8 cellular contexts compared by ENCODE assay signal in genomic region chr17:73092518-73093135, GRCh38. TPM values are rescaled to one million over a fixed set of nuclear protein-coding genes. Genes with fewer than 3 reads are reported as not detected.
DNase-seq lines count a peak whose midpoint lies in the region; ATAC-seq and TF ChIP-seq lines count a peak whose summit lies in the region.

Gene SLC39A11 (minus strand): TSS chr17:73092688. CDS start chr17:73088764, 3,924 bp downstream.

- H3K4me3 Mint-ChIP-seq in WTC11: peak within 1 kb of the TSS; percentile 98

- peaks cover 23% of the 10 kb centered on the region for H3K4me1 Mint-ChIP-seq in WTC11

- H3K36me3 Mint-ChIP-seq in WTC11: no peaks in the 10 kb centered on the region

- no peaks in the 10 kb centered on the region; the same call in 1 of the 2 replicates for H3K27me3 Mint-ChIP-seq in WTC11 (ENCODE audit: low read depth)

- H3K4me3 ChIP-seq in AG04449 (ENCODE audit: low read depth, low read length): peak within 1 kb of the TSS; percentile 87

- H3K27ac Mint-ChIP-seq in WTC11: peak within 1 kb of the TSS; percentile 95

- TF ChIP-seq CTCF in AG04449 (IDR thresholded peaks at IDR 0.05; ENCODE audit: insufficient read depth, low read length, missing control alignments) (no peak), WTC11 (IDR thresholded peaks at IDR 0.05) (no peak)

- peak; percentile 95 for ATAC-seq in GM18873 (IDR thresholded peaks at IDR 0.05; ENCODE audit: low FRiP score, unreplicated experiment)
- ATAC-seq in HG03139 (IDR thresholded peaks at IDR 0.05; ENCODE audit: unreplicated experiment): peak; percentile 99
- peak; percentile 93 for ATAC-seq in WTC11

- no peaks in the 10 kb centered on the region for H3K9me3 Mint-ChIP-seq in WTC11

- peak within 1 kb of the TSS; percentile 53 for H3K27ac ChIP-seq in caudate nucleus (ENCODE audit: low read depth, low read length)

- CTCF ChIA-PET in AG04449 (lab: Yijun Ruan, JAX): interaction anchor here (1.0 to 2.7 kb wide), 4 partner anchors 12 to 536 kb away, joined by 3 to 13 read pairs (median 4); no protein-coding TSS in a partner anchor
- CTCF ChIA-PET in WTC11 (lab: Charles Lee): interaction anchor here (0.6 to 2.3 kb wide), 8 partner anchors 64 to 367 kb away, joined by 3 to 13 read pairs (median 4); partner anchors contain the start of gene SSTR2

- POLR2A ChIA-PET in AG04449 (lab: Yijun Ruan, JAX): no interaction called here
- POLR2A ChIA-PET in WTC11 (lab: Charles Lee): no interaction called here

- DNase-seq in AG04449 (ENCODE audit: low read depth, low spot score): peak; percentile 38
- DNase-seq in NCI-H2227 (lab: John Stamatoyannopoulos, UW; ENCODE audit: unreplicated experiment): peak; percentile 95
- DNase-seq in WTC11 (ENCODE audit: low spot score): peak; percentile 93
- DNase-seq in caudate nucleus (lab: John Stamatoyannopoulos, UW): peak; percentile 30 to 97 (median 90)
- peak; percentile 93 for DNase-seq in inferior parietal cortex (ENCODE audit: extremely low spot score)
- DNase-seq in stimulated activated CD4-positive, alpha-beta T cell treated with anti-CD3 and anti-CD28 coated beads, Interleukin-12 subunit alpha, Interleukin-12 subunit beta, amount 100 ng/mL, for 24 hours (ENCODE audit: low read depth in 2 of 2): peak; percentile 78 to 88

TF ChIP-seq in WTC11, 78 proteins besides CTCF, POLR2A, EP300 and RAD21:
- peak; percentile 92 for TF ChIP-seq USF2 (CRISPR knock-in tag; IDR thresholded peaks at IDR 0.05)
- TF ChIP-seq NR3C1 (CRISPR knock-in tag; conservative IDR thresholded peaks at IDR 0.05; ENCODE audit: low read depth): no peak
- TF ChIP-seq KAT7 (CRISPR knock-in tag; IDR thresholded peaks at IDR 0.05; ENCODE audit: borderline replicate concordance): 0 out of 2 replicates have a peak, but pooled peaks have one; percentile 59
- TF ChIP-seq ATF6 (CRISPR knock-in tag; IDR thresholded peaks at IDR 0.05): no peak
- peak; percentile 76; the same call in 1 of the 2 replicates for TF ChIP-seq TEAD1 (CRISPR knock-in tag; IDR thresholded peaks at IDR 0.05)
- TF ChIP-seq FOXK1 (CRISPR knock-in tag; IDR thresholded peaks at IDR 0.05): peak; percentile 74
- no peak for TF ChIP-seq ATF3 (CRISPR knock-in tag; conservative IDR thresholded peaks at IDR 0.05)
- TF ChIP-seq SMAD3 (CRISPR knock-in tag; IDR thresholded peaks at IDR 0.05; ENCODE audit: borderline replicate concordance): no peak
- TF ChIP-seq MAX (CRISPR knock-in tag; IDR thresholded peaks at IDR 0.05): peak; percentile 96
- peak; percentile 85 for TF ChIP-seq GABPB1 (CRISPR knock-in tag; IDR thresholded peaks at IDR 0.05)
- TF ChIP-seq ETV6 (CRISPR knock-in tag; IDR thresholded peaks at IDR 0.05): peak; percentile 94
- peak; percentile 96 for TF ChIP-seq SP1 (CRISPR knock-in tag; conservative IDR thresholded peaks at IDR 0.05)
- 0 out of 2 replicates have a peak, but pooled peaks have one; percentile 81 for TF ChIP-seq ARID4B (CRISPR knock-in tag; IDR thresholded peaks at IDR 0.05; ENCODE audit: borderline replicate concordance)
- no peak for TF ChIP-seq NFE2L1 (CRISPR knock-in tag; IDR thresholded peaks at IDR 0.05)
- TF ChIP-seq FOXP4 (CRISPR knock-in tag; IDR thresholded peaks at IDR 0.05): peak; percentile 87; the same call in 1 of the 2 replicates
- peak; percentile 92 for TF ChIP-seq USF1 (CRISPR knock-in tag; IDR thresholded peaks at IDR 0.05)

RNA-seq across cellular contexts. Expression of gene SLC39A11, which starts in this region (rescaled TPM):
- 18.9 to 25.5 TPM (median 22.3 TPM) in 3 replicates for total RNA-seq in WTC11 (2021)

Comparison
In these comparisons a context has a peak if more than half of its experiments do, and no peak if none do; other contexts are left out.
1. Peak in every context shown above with its lines: DNase-seq, ATAC-seq, H3K4me3 ChIP-seq and H3K27ac ChIP-seq.
2. DNase-seq: peak in every context shown above with its lines; median percentile 95 in NCI-H2227; 93 in WTC11; 93 in inferior parietal cortex; 90 in caudate nucleus; 83 in stimulated activated CD4-positive, alpha-beta T cell treated with anti-CD3 and anti-CD28 coated beads, Interleukin-12 subunit alpha, Interleukin-12 subunit beta, amount 100 ng/mL, for 24 hours; 38 in AG04449.